16 cellular contexts compared by ENCODE assay signal in genomic region chr2:14425869-14426268, GRCh38.
A peak's percentile ranks its signal among the peaks of the same experiment; 100 is the strongest.
DNase-seq lines count a peak whose midpoint lies in the region; ATAC-seq, FAIRE-seq and TF ChIP-seq lines count a peak whose summit lies in the region.
"Had no signal": no experiment of that assay in that cellular context is flagged by ENCODE, and none has a peak within 500 bp of the region (broad histone marks: within the 10 kb centered on the region; RNA-seq: fewer than 3 reads in every experiment).

No MANE protein-coding gene starts in this region.

- H3K36me3 Mint-ChIP-seq in nephron progenitor cell (ENCODE audit: low read depth): no peaks in the 10 kb centered on the region
- H3K36me3 Mint-ChIP-seq: CD4-positive, alpha-beta memory T cell had no signal

- H3K27me3 ChIP-seq in OCI-LY3 (ENCODE audit: low read depth, low read length): no peaks in the 10 kb centered on the region

- no peak overlapping the region for H3K27ac ChIP-seq in A549
- H3K27ac ChIP-seq in OCI-LY3 (ENCODE audit: low read length): peak overlapping the region; percentile 97

- H3K9me3 Mint-ChIP-seq in nephron progenitor cell: peaks cover 6% of the 10 kb centered on the region

- no peak for TF ChIP-seq CTCF in A549 (IDR thresholded peaks at IDR 0.05)
- no peak for TF ChIP-seq CTCF in OCI-LY3 (IDR thresholded peaks at IDR 0.05; ENCODE audit: low read depth, low read length)
- TF ChIP-seq CTCF in nephron progenitor cell (IDR thresholded peaks at IDR 0.05): no peak

- H3K4me1 ChIP-seq in A549 (no peaks in the 10 kb centered on the region), OCI-LY3 (ENCODE audit: low read length) (peaks cover 76% of the 10 kb centered on the region)

- H3K27me3 Mint-ChIP-seq in nephron progenitor cell (ENCODE audit: low read depth, poor library complexity): peaks cover 7% of the 10 kb centered on the region
- H3K27me3 Mint-ChIP-seq: CD4-positive, alpha-beta memory T cell had no signal

- H3K4me2 ChIP-seq in A549 (no peak overlapping the region), OCI-LY3 (ENCODE audit: low read length) (peak overlapping the region; percentile 64; the same call in 1 of the 2 replicates)

- no peak overlapping the region for H3K4me3 Mint-ChIP-seq in nephron progenitor cell
- H3K4me3 Mint-ChIP-seq: CD4-positive, alpha-beta memory T cell had no signal

- H2AFZ ChIP-seq in OCI-LY3 (ENCODE audit: low read depth, low read length): no peak overlapping the region

- H4K20me1 ChIP-seq in OCI-LY3 (ENCODE audit: insufficient read depth, low read length): no peaks in the 10 kb centered on the region

- peak overlapping the region; percentile 69; the same call in 1 of the 2 replicates for H3K9ac ChIP-seq in OCI-LY3 (ENCODE audit: low read length)

- H3K27ac Mint-ChIP-seq in nephron progenitor cell: no peak overlapping the region
- H3K27ac Mint-ChIP-seq: CD4-positive, alpha-beta memory T cell had no signal

- no peak for ATAC-seq in A549

- FAIRE-seq in A549 (lab: Jason Lieb, UNC) (no peak), GM19239 (lab: Jason Lieb, UNC) (peak; percentile 54)
- FAIRE-seq: G401.6, H54 had no signal

- H3K9me3 ChIP-seq in A549 (peaks cover 9% of the 10 kb centered on the region; the same call in 1 of the 3 replicates), OCI-LY3 (ENCODE audit: insufficient read depth, low read length) (no peaks in the 10 kb centered on the region; the same call in 1 of the 2 replicates)

- CTCF ChIA-PET in A549 (lab: Yijun Ruan, JAX): no interaction called here

- POLR2A ChIA-PET in A549 (lab: Yijun Ruan, JAX): no interaction called here

- H3K4me1 Mint-ChIP-seq in nephron progenitor cell: no peaks in the 10 kb centered on the region
- H3K4me1 Mint-ChIP-seq: CD4-positive, alpha-beta memory T cell had no signal

- H3K4me3 ChIP-seq in A549: no peak overlapping the region
- H3K4me3 ChIP-seq in OCI-LY3 (ENCODE audit: low read length): no peak overlapping the region

- TF ChIP-seq EP300 in A549 (IDR thresholded peaks at IDR 0.05): no peak

- TF ChIP-seq RAD21 in A549 (conservative IDR thresholded peaks at IDR 0.05 in 1 of 2, IDR thresholded peaks at IDR 0.05 in 1 of 2): no peak

- no peak for TF ChIP-seq POLR2A in A549 (IDR thresholded peaks at IDR 0.05; ENCODE audit: low read length)

- peaks cover 17% of the 10 kb centered on the region for H3K36me3 ChIP-seq in OCI-LY3 (replicated peaks; ENCODE audit: low read depth, low read length)

- DNase-seq in A549 (ENCODE audit: low read depth in 1 of 2, low spot score in 1 of 2): no peak
- DNase-seq in GM19239 (ENCODE audit: insufficient read length, low spot score): no peak
- DNase-seq in amniotic stem cell (lab: John Stamatoyannopoulos, UW): no peak
- no peak for DNase-seq in nephron progenitor cell
- no peak for DNase-seq in RKO (ENCODE audit: low spot score)
- DNase-seq: 8988T; C1 segment of cervical spinal cord; CD4-positive, alpha-beta memory T cell; COR-L47; DMS153; DND-41; GOT3; HCEC 1CT had no signal

- no peaks in the 10 kb centered on the region for H3K79me2 ChIP-seq in OCI-LY3 (ENCODE audit: low read length)

- WGBS in A549 (ENCODE audit: missing lambda C conversion rate): 3% methylated on average over 2 of the region's 2 CpGs

TF ChIP-seq in A549, 52 proteins besides CTCF, POLR2A, EP300 and RAD21:
- no peak for TF ChIP-seq KDM1A (IDR thresholded peaks at IDR 0.05; ENCODE audit: low read depth)
- TF ChIP-seq MAX (IDR thresholded peaks at IDR 0.05): no peak
- peak; percentile 12 for TF ChIP-seq MAFK (IDR thresholded peaks at IDR 0.05; ENCODE audit: partially characterized antibody)
- no peak for TF ChIP-seq PBX3 (IDR thresholded peaks at IDR 0.05)
- no peak for TF ChIP-seq NPAS2 (CRISPR knock-in tag; IDR thresholded peaks at IDR 0.05; ENCODE audit: borderline replicate concordance)
- no peak for TF ChIP-seq REST (IDR thresholded peaks at IDR 0.05)
